8 cellular contexts compared by ENCODE assay signal in genomic region chr15:98649996-98650870, GRCh38. TPM values are rescaled to one million over a fixed set of nuclear protein-coding genes. Genes with fewer than 3 reads are reported as not detected.
A peak's percentile ranks its signal among the peaks of the same experiment; 100 is the strongest.
DNase-seq lines count a peak whose midpoint lies in the region; ATAC-seq and TF ChIP-seq lines count a peak whose summit lies in the region.

No MANE protein-coding gene starts in this region.

- peaks cover 14% of the 10 kb centered on the region for H3K4me1 ChIP-seq in CD8-positive, alpha-beta memory T cell (ENCODE audit: insufficient read depth, low read length)
- H3K4me1 ChIP-seq in gastroesophageal sphincter: peaks cover 0 to 51% (median 0%) of the 10 kb centered on the region in 3 donors

- H3K27ac ChIP-seq in CD8-positive, alpha-beta memory T cell (ENCODE audit: low read depth, low read length): no peak overlapping the region
- peak overlapping the region; percentile 0 to 98 (median 94) for H3K27ac ChIP-seq in gastroesophageal sphincter

- no peaks in the 10 kb centered on the region for H3K36me3 ChIP-seq in CD8-positive, alpha-beta memory T cell (ENCODE audit: insufficient read depth, low read length)
- no peaks in the 10 kb centered on the region for H3K36me3 ChIP-seq in gastroesophageal sphincter

- peaks cover 0 to 13% (median 8%) of the 10 kb centered on the region in 5 donors for H3K9me3 Mint-ChIP-seq in CD8-positive, alpha-beta memory T cell
- H3K9me3 Mint-ChIP-seq in osteocyte (ENCODE audit: unreplicated experiment): no peaks in the 10 kb centered on the region

- ATAC-seq in gastroesophageal sphincter: no peak
- ATAC-seq in GM18867 (IDR thresholded peaks at IDR 0.05; ENCODE audit: unreplicated experiment): no peak

- H3K27ac Mint-ChIP-seq in CD8-positive, alpha-beta memory T cell: peak overlapping the region in 7 of 8 donors; percentile 74 to 96 (median 90)
- H3K27ac Mint-ChIP-seq in osteocyte (ENCODE audit: unreplicated experiment): peak overlapping the region; percentile 96

- CTCF ChIA-PET in CD8-positive, alpha-beta memory T cell (lab: Charles Lee): interaction anchor here (1.5 kb wide), 1 partner anchor 201 kb away, joined by 5 read pairs; no protein-coding TSS in a partner anchor

- no peak for TF ChIP-seq EP300 in gastroesophageal sphincter (IDR thresholded peaks at IDR 0.05)

- POLR2A ChIA-PET in CD8-positive, alpha-beta memory T cell (lab: Charles Lee): no interaction called here

- no peaks in the 10 kb centered on the region for H3K9me3 ChIP-seq in CD8-positive, alpha-beta memory T cell (ENCODE audit: low read length)
- no peaks in the 10 kb centered on the region for H3K9me3 ChIP-seq in gastroesophageal sphincter

- H3K4me3 ChIP-seq in CD8-positive, alpha-beta memory T cell (ENCODE audit: low read length): peak overlapping the region; percentile 67
- peak overlapping the region; percentile 58 to 67 for H3K4me3 ChIP-seq in gastroesophageal sphincter

- TF ChIP-seq CTCF in gastroesophageal sphincter (IDR thresholded peaks at IDR 0.05) (no peak), osteocyte (IDR thresholded peaks at IDR 0.05) (no peak)

- no CpG with 5 or more reads among the region's 88 CpGs for WGBS in gastroesophageal sphincter (ENCODE audit: low coverage in 1 of 2), 2 donors

- H3K4me1 Mint-ChIP-seq in CD8-positive, alpha-beta memory T cell: peaks cover 24 to 27% (median 27%) of the 10 kb centered on the region in 3 donors
- H3K4me1 Mint-ChIP-seq in osteocyte (ENCODE audit: unreplicated experiment): peaks cover 40% of the 10 kb centered on the region

- H3K27me3 Mint-ChIP-seq in CD8-positive, alpha-beta memory T cell: peaks cover 32 to 58% of the 10 kb centered on the region in 2 donors
- H3K27me3 Mint-ChIP-seq in osteocyte (ENCODE audit: unreplicated experiment): peaks cover 14% of the 10 kb centered on the region

- no peak for TF ChIP-seq POLR2A in gastroesophageal sphincter (IDR thresholded peaks at IDR 0.05)

- H3K4me3 Mint-ChIP-seq in CD8-positive, alpha-beta memory T cell: peak overlapping the region; percentile 78 to 91 (median 88)
- H3K4me3 Mint-ChIP-seq in osteocyte (ENCODE audit: unreplicated experiment): peak overlapping the region; percentile 97

- H3K27me3 ChIP-seq in CD8-positive, alpha-beta memory T cell (ENCODE audit: insufficient read depth, low read length, poor library complexity, severe bottlenecking): peaks cover 10% of the 10 kb centered on the region
- peaks cover 12% of the 10 kb centered on the region for H3K27me3 ChIP-seq in gastroesophageal sphincter

- H3K36me3 Mint-ChIP-seq in CD8-positive, alpha-beta memory T cell: peaks cover 0 to 4% (median 0%) of the 10 kb centered on the region in 3 donors
- H3K36me3 Mint-ChIP-seq in osteocyte (ENCODE audit: unreplicated experiment): peaks cover 6% of the 10 kb centered on the region

- peak in 4 of 5 donors; percentile 41 to 79 (median 65) for DNase-seq in CD8-positive, alpha-beta memory T cell
- DNase-seq in NCI-H69 (lab: John Stamatoyannopoulos, UW) (peak; percentile 63), activated gamma-delta T cell treated with Interleukin-2 at 50 U/mL for 16 hours (peak; percentile 40), osteocyte (ENCODE audit: extremely low spot score, unreplicated experiment) (no peak), NCI-H1105 (lab: John Stamatoyannopoulos, UW) (no peak), epidermal melanocyte (ENCODE audit: insufficient read length, low spot score) (no peak)

RNA-seq across cellular contexts. Expression of gene IGF1R, which starts 1.9 kb away (rescaled TPM):
- 10 to 100 TPM; 10.9 to 11.3 TPM for total RNA-seq in CD8-positive, alpha-beta memory T cell
- polyA plus RNA-seq in CD8-positive, alpha-beta memory T cell: 2.1 TPM
- total RNA-seq in gastroesophageal sphincter (10 to 100 TPM; 31.6 to 87.8 (median 60.0) TPM), osteocyte (154 and 174 TPM in 2 replicates)

Comparison
In these comparisons a context has a peak if more than half of its experiments do, and no peak if none do; other contexts are left out.
1. DNase-seq: peak in CD8-positive, alpha-beta memory T cell (4 of 5), NCI-H69 (single experiment) and activated gamma-delta T cell treated with Interleukin-2 at 50 U/mL for 16 hours (single experiment); none in osteocyte (single experiment), NCI-H1105 (single experiment) and epidermal melanocyte (single experiment).